ENCODE assay signal across 12 cellular contexts in genomic region chr3:46700772-46701171, GRCh38. TPM values are rescaled to one million over a fixed set of nuclear protein-coding genes. Genes with fewer than 3 reads are reported as not detected.
DNase-seq lines count a peak whose midpoint lies in the region; ATAC-seq and TF ChIP-seq lines count a peak whose summit lies in the region.
"Had no signal": no experiment of that assay in that cellular context is flagged by ENCODE, and none has a peak within 500 bp of the region (broad histone marks: within the 10 kb centered on the region; RNA-seq: fewer than 3 reads in every experiment).

No MANE protein-coding gene starts in this region.

- TF ChIP-seq POLR2A in breast epithelium (IDR thresholded peaks at IDR 0.05), result no peak
- TF ChIP-seq POLR2A in vagina (IDR thresholded peaks at IDR 0.05), result no peak

- H3K36me3 Mint-ChIP-seq in MCF 10A (ENCODE audit: insufficient read depth, unreplicated experiment), result no peaks in the 10 kb centered on the region

- H3K9me3 Mint-ChIP-seq in MCF 10A (ENCODE audit: unreplicated experiment), result no peaks in the 10 kb centered on the region
- H3K9me3 Mint-ChIP-seq: central memory CD8-positive, alpha-beta T cell had no signal

- ATAC-seq in GM21515 (IDR thresholded peaks at IDR 0.05; ENCODE audit: unreplicated experiment), result no peak

- H3K27me3 ChIP-seq in breast epithelium (no peaks in the 10 kb centered on the region), ascending aorta (no peaks in the 10 kb centered on the region), vagina (no peaks in the 10 kb centered on the region)

- intact Hi-C loops in breast epithelium (cut with DNase I; ENCODE audit: low total_unique reads), result loop anchor here (10.0 kb wide), 1 partner anchor 194 kb away; no protein-coding TSS in a partner anchor
- intact Hi-C loops in MCF 10A (cut with micrococcal nuclease), result no loop called here
- intact Hi-C loops in ascending aorta (cut with DNase I), result loop anchor here (5.0 kb wide), 2 partner anchors 147 to 622 kb away; no protein-coding TSS in a partner anchor
- intact Hi-C loops in vagina (cut with DNase I), result loop anchor here (10.0 kb wide), 1 partner anchor 294 kb away; no protein-coding TSS in a partner anchor

- TF ChIP-seq CTCF in breast epithelium (IDR thresholded peaks at IDR 0.05) (no peak), MCF 10A (IDR thresholded peaks at IDR 0.05; ENCODE audit: unreplicated experiment) (no peak), ascending aorta (IDR thresholded peaks at IDR 0.05) (no peak), vagina (IDR thresholded peaks at IDR 0.05) (no peak)

- POLR2A ChIA-PET in MCF 10A (lab: Yijun Ruan, JAX), result no interaction called here

- H3K4me1 ChIP-seq in breast epithelium, result peaks cover 4 to 10% of the 10 kb centered on the region in 2 donors
- H3K4me1 ChIP-seq in ascending aorta, result peaks cover 15 to 30% of the 10 kb centered on the region in 2 donors
- H3K4me1 ChIP-seq in vagina, result peaks cover 41% of the 10 kb centered on the region

- peak overlapping the region; percentile 8 to 67 (median 40) for H3K4me3 ChIP-seq in breast epithelium
- H3K4me3 ChIP-seq in ascending aorta, result peak overlapping the region; percentile 46 to 72
- H3K4me3 ChIP-seq in vagina, result peak overlapping the region; percentile 24 to 49

- DNase-seq in breast epithelium (ENCODE audit: low spot score in 2 of 2) (no peak), MCF 10A (ENCODE audit: unreplicated experiment) (no peak), ascending aorta (ENCODE audit: low spot score in 2 of 2) (no peak), medulla oblongata (ENCODE audit: extremely low spot score) (peak; percentile 81), vagina (ENCODE audit: extremely low spot score in 2 of 2) (no peak), activated gamma-delta T cell (lab: John Stamatoyannopoulos, UW) (no peak)
- DNase-seq in stimulated activated naive CD4-positive, alpha-beta T cell treated with Interleukin-2 at 50 U/mL for 16 hours (lab: John Stamatoyannopoulos, UW), result no peak
- DNase-seq: NCI-H1930 had no signal

- H3K36me3 ChIP-seq in breast epithelium (no peaks in the 10 kb centered on the region), ascending aorta (no peaks in the 10 kb centered on the region), vagina (no peaks in the 10 kb centered on the region)

- H3K27ac Mint-ChIP-seq in MCF 10A (ENCODE audit: low read depth, unreplicated experiment), result no peak overlapping the region

- BruUV-seq in MCF 10A (replicated peaks; lab: Mats Ljungman, UMichigan), result no TSS peak

- CTCF ChIA-PET in MCF 10A (lab: Yijun Ruan, JAX), result no interaction called here

- no peak overlapping the region for H3K4me3 Mint-ChIP-seq in MCF 10A (ENCODE audit: unreplicated experiment)
- H3K4me3 Mint-ChIP-seq: central memory CD8-positive, alpha-beta T cell had no signal

- H3K4me1 Mint-ChIP-seq in MCF 10A (ENCODE audit: insufficient read depth, unreplicated experiment), result peaks cover 4% of the 10 kb centered on the region

- H3K27me3 Mint-ChIP-seq in MCF 10A (ENCODE audit: insufficient read depth, unreplicated experiment), result no peaks in the 10 kb centered on the region

- no peaks in the 10 kb centered on the region for H3K9me3 ChIP-seq in breast epithelium
- no peaks in the 10 kb centered on the region for H3K9me3 ChIP-seq in ascending aorta
- no peaks in the 10 kb centered on the region for H3K9me3 ChIP-seq in vagina

- peak overlapping the region in 1 of 2 donors; percentile 3 for H3K27ac ChIP-seq in breast epithelium
- H3K27ac ChIP-seq in ascending aorta, result peak overlapping the region in 1 of 2 donors; percentile 5
- no peak overlapping the region for H3K27ac ChIP-seq in vagina
- H3K27ac ChIP-seq: SK-N-MC had no signal

RNA-seq across cellular contexts. Expression of gene TMIE, which starts 0.4 kb away (rescaled TPM):
- total RNA-seq in breast epithelium (not detected), MCF 10A (2022) (0.26 and 1.0 TPM in 2 replicates), ascending aorta (8.5 TPM), vagina (0.74 TPM)
- total RNA-seq: glomerular endothelial cell had no signal

RNA-seq across cellular contexts. Expression of gene ALS2CL, which starts 7.3 kb away (rescaled TPM):
- total RNA-seq in breast epithelium, result 10 to 100 TPM in 2 of 3 donors, 1 to 10 TPM in 1; 6.7 to 22.9 (median 20.6) TPM
- 93.6 and 95.5 TPM in 2 replicates for total RNA-seq in MCF 10A (2022)
- total RNA-seq in ascending aorta, result 49.0 TPM
- total RNA-seq in vagina, result 134 TPM

RNA-seq across cellular contexts. Expression of gene PRSS50, which starts 16.9 kb away (rescaled TPM):
- total RNA-seq in breast epithelium, result 1 to 10 TPM in 2 of 3 donors, not detected in 1; 2.9 to 3.6 TPM
- not detected in 2 replicates for total RNA-seq in MCF 10A (2022)
- not detected for total RNA-seq in ascending aorta
- total RNA-seq in vagina, result not detected
- total RNA-seq: glomerular endothelial cell had no signal
